16 cellular contexts compared by ENCODE assay signal in genomic region chr9:128903871-128904371, GRCh38. TPM values are rescaled to one million over a fixed set of nuclear protein-coding genes. Genes with fewer than 3 reads are reported as not detected.
A peak's percentile ranks its signal among the peaks of the same experiment; 100 is the strongest.
DNase-seq lines count a peak whose midpoint lies in the region; ATAC-seq, FAIRE-seq and TF ChIP-seq lines count a peak whose summit lies in the region.
"Had no signal": no experiment of that assay in that cellular context is flagged by ENCODE, and none has a peak within 500 bp of the region (broad histone marks: within the 10 kb centered on the region; RNA-seq: fewer than 3 reads in every experiment).

No MANE protein-coding gene starts in this region.

- peaks cover 21% of the 10 kb centered on the region for H3K4me1 Mint-ChIP-seq in activated T-helper 17 cell treated with anti-CD3 and anti-CD28 coated beads, Interleukin-2, amount 50 U/mL, for 72 hours

- 66% methylated on average over 7 of the region's 7 CpGs for WGBS in A549 (ENCODE audit: missing lambda C conversion rate)

- H3K9me3 Mint-ChIP-seq in activated T-helper 17 cell treated with anti-CD3 and anti-CD28 coated beads, Interleukin-2, amount 50 U/mL, for 72 hours: no peaks in the 10 kb centered on the region

- H3K4me1 ChIP-seq in A549: peaks cover 45% of the 10 kb centered on the region
- H3K4me1 ChIP-seq: Caco-2, pancreas had no signal

- H3K27ac Mint-ChIP-seq in activated T-helper 17 cell treated with anti-CD3 and anti-CD28 coated beads, Interleukin-2, amount 50 U/mL, for 72 hours: peak overlapping the region; percentile 63

- peaks cover 19% of the 10 kb centered on the region for H3K36me3 Mint-ChIP-seq in activated T-helper 17 cell treated with anti-CD3 and anti-CD28 coated beads, Interleukin-2, amount 50 U/mL, for 72 hours (ENCODE audit: low read depth)

- no peak for TF ChIP-seq CTCF in A549 (IDR thresholded peaks at IDR 0.05)

- ATAC-seq in A549: no peak
- ATAC-seq in activated T-helper 17 cell treated with anti-CD3 and anti-CD28 coated beads, Interleukin-2, amount 50 U/mL, for 72 hours (replicated peaks): no peak
- ATAC-seq in sciatic nerve: no peak
- ATAC-seq in GM18520 (IDR thresholded peaks at IDR 0.05; ENCODE audit: unreplicated experiment): no peak
- ATAC-seq in GM18498 (IDR thresholded peaks at IDR 0.05; ENCODE audit: unreplicated experiment): no peak
- ATAC-seq: K562; pancreas; stimulated activated naive CD8-positive, alpha-beta T cell treated with anti-CD3 and anti-CD28 coated beads, Interleukin-15, Interleukin-2, amounts not matched to agents 100 U/mL and 50 U/mL, for 24 hours had no signal

- intact Hi-C loops in sciatic nerve (cut with DNase I): no loop called here

- H3K4me3 ChIP-seq in A549: no peak overlapping the region
- H3K4me3 ChIP-seq: K562, pancreas had no signal

- H3K27me3 Mint-ChIP-seq in activated T-helper 17 cell treated with anti-CD3 and anti-CD28 coated beads, Interleukin-2, amount 50 U/mL, for 72 hours: no peaks in the 10 kb centered on the region

- CTCF ChIA-PET in A549 (lab: Yijun Ruan, JAX): interaction anchor here (3.6 kb wide), 1 partner anchor 24 kb away, joined by 24 read pairs; no protein-coding TSS in a partner anchor

- no peak for FAIRE-seq in A549 (lab: Jason Lieb, UNC)
- FAIRE-seq: K562, pancreas had no signal

- no peak for TF ChIP-seq EP300 in A549 (IDR thresholded peaks at IDR 0.05)

- H3K27ac ChIP-seq in A549: peak overlapping the region; percentile 17 to 28; a peak in 5 of 6 replicates
- H3K27ac ChIP-seq: pancreas had no signal

- no peak overlapping the region; the same call in 2 of the 3 replicates for H3K4me2 ChIP-seq in A549

- H3K4me3 Mint-ChIP-seq in activated T-helper 17 cell treated with anti-CD3 and anti-CD28 coated beads, Interleukin-2, amount 50 U/mL, for 72 hours: peak overlapping the region; percentile 10

- no peak for TF ChIP-seq RAD21 in A549 (conservative IDR thresholded peaks at IDR 0.05 in 1 of 2, IDR thresholded peaks at IDR 0.05 in 1 of 2)

- POLR2A ChIA-PET in A549 (lab: Yijun Ruan, JAX): no interaction called here

- DNase-seq in A549 (ENCODE audit: low read depth in 1 of 2, low spot score in 1 of 2) (no peak), Daoy (ENCODE audit: low read depth) (peak; percentile 68), iris pigment epithelial cell (ENCODE audit: low read depth) (peak; percentile 60), sciatic nerve (ENCODE audit: low spot score) (no peak), AG08396 (ENCODE audit: low spot score) (no peak)
- DNase-seq: activated CD8-positive, alpha-beta memory T cell treated with anti-CD3 and anti-CD28 coated beads, Interleukin-2, amount 50 U/mL, for 4 hours; Caco-2; kidney glomerular epithelial cell; NCI-H2029; pancreas; stimulated activated naive CD8-positive, alpha-beta T cell treated with anti-CD3 and anti-CD28 coated beads, Interleukin-15, Interleukin-2, amounts not matched to agents 100 U/mL and 50 U/mL, for 24 hours had no signal

- no peak for TF ChIP-seq POLR2A in A549 (IDR thresholded peaks at IDR 0.05; ENCODE audit: low read length)

- no peaks in the 10 kb centered on the region for H3K9me3 ChIP-seq in A549
- H3K9me3 ChIP-seq: Caco-2, pancreas had no signal

TF ChIP-seq in A549, 52 proteins besides CTCF, POLR2A, EP300 and RAD21:
- TF ChIP-seq TFCP2L1 (CRISPR knock-in tag; IDR thresholded peaks at IDR 0.05): no peak
- TF ChIP-seq RARB (CRISPR knock-in tag; IDR thresholded peaks at IDR 0.05): no peak
- TF ChIP-seq MAX (IDR thresholded peaks at IDR 0.05): no peak
- no peak for TF ChIP-seq KDM1A (IDR thresholded peaks at IDR 0.05; ENCODE audit: low read depth)
- TF ChIP-seq RFX5 (IDR thresholded peaks at IDR 0.05): no peak
- no peak for TF ChIP-seq EHMT2 (IDR thresholded peaks at IDR 0.05; ENCODE audit: low read depth)
- TF ChIP-seq PBX3 (IDR thresholded peaks at IDR 0.05): no peak
- no peak for TF ChIP-seq BHLHE40 (IDR thresholded peaks at IDR 0.05; ENCODE audit: low read depth, low read length)
- no peak for TF ChIP-seq HOXB13 (CRISPR knock-in tag; IDR thresholded peaks at IDR 0.05; ENCODE audit: low read depth)
- no peak for TF ChIP-seq SMC3 (IDR thresholded peaks at IDR 0.05)
- no peak for TF ChIP-seq SREBF2 (IDR thresholded peaks at IDR 0.05)
- TF ChIP-seq HEYL (CRISPR knock-in tag; IDR thresholded peaks at IDR 0.05): no peak
- TF ChIP-seq PHF8 (IDR thresholded peaks at IDR 0.05; ENCODE audit: borderline replicate concordance, low read depth): no peak
TF ChIP-seq in A549: peak in this region for 0.

RNA-seq across cellular contexts. Expression of gene PHYHD1, which starts 16.9 kb away (rescaled TPM):
- polyA plus RNA-seq in A549 (2011; rRNA removed) (0.12 TPM in 1 of 2 replicates, not detected in the other), A549 (2017; fragmentation: RNase III; extraction: RNeasy Plus Mini Kit Qiagen cat#74134 plus additional on column Dnase treatment) (0.12 TPM in 1 of 3 replicates, not detected in the others)
- 0.05 and 0.06 TPM in 2 replicates for polyA plus RNA-seq in A549 (2012; cell fraction: cytosol; rRNA removed)
- polyA plus RNA-seq in A549 (2012; cell fraction: nucleus; rRNA removed): 0.28 TPM in 1 of 2 replicates, not detected in the other
- not detected in 2 replicates for polyA minus RNA-seq in A549 (2011; rRNA and poly(A)+ RNA removed)
- not detected in 2 replicates for total RNA-seq in Daoy (2014; rRNA removed; shearing (Covaris generic))
- total RNA-seq in activated T-helper 17 cell treated with anti-CD3 and anti-CD28 coated beads, Interleukin-2, amount 50 U/mL, for 72 hours: under 1 TPM in 1 of 2 donors, not detected in 1; 0.77 TPM
- total RNA-seq in sciatic nerve: 38.7 TPM
- total RNA-seq: H4 had no signal

RNA-seq across cellular contexts. Expression of gene LRRC8A, which starts 22.0 kb away (rescaled TPM):
- 25.9 and 29.2 TPM in 2 replicates for polyA plus RNA-seq in A549 (2011; rRNA removed)
- 45.0 and 55.2 TPM in 2 replicates for polyA plus RNA-seq in A549 (2012; cell fraction: cytosol; rRNA removed)
- polyA plus RNA-seq in A549 (2012; cell fraction: nucleus; rRNA removed): 44.2 and 52.1 TPM in 2 replicates
- 22.6 to 23.1 TPM (median 22.9 TPM) in 3 replicates for polyA plus RNA-seq in A549 (2017; fragmentation: RNase III; extraction: RNeasy Plus Mini Kit Qiagen cat#74134 plus additional on column Dnase treatment)
- polyA minus RNA-seq in A549 (2011; rRNA and poly(A)+ RNA removed): 45.9 and 47.6 TPM in 2 replicates
- 35.5 and 36.7 TPM in 2 replicates for total RNA-seq in Daoy (2014; rRNA removed; shearing (Covaris generic))
- 10 to 100 TPM; 19.3 to 24.5 TPM for total RNA-seq in activated T-helper 17 cell treated with anti-CD3 and anti-CD28 coated beads, Interleukin-2, amount 50 U/mL, for 72 hours
- total RNA-seq in sciatic nerve: 67.2 TPM

RNA-seq across cellular contexts. Expression of gene KYAT1, which starts 22.2 kb away (rescaled TPM):
- polyA plus RNA-seq in A549 (2011; rRNA removed) (10.0 and 12.2 TPM in 2 replicates), A549 (2017; fragmentation: RNase III; extraction: RNeasy Plus Mini Kit Qiagen cat#74134 plus additional on column Dnase treatment) (8.1 to 9.6 TPM (median 8.4 TPM) in 3 replicates)
- 13.5 and 15.8 TPM in 2 replicates for polyA plus RNA-seq in A549 (2012; cell fraction: cytosol; rRNA removed)
- polyA plus RNA-seq in A549 (2012; cell fraction: nucleus; rRNA removed): 46.1 and 48.0 TPM in 2 replicates
- 10.8 and 12.8 TPM in 2 replicates for polyA minus RNA-seq in A549 (2011; rRNA and poly(A)+ RNA removed)
- 7.1 and 8.9 TPM in 2 replicates for total RNA-seq in Daoy (2014; rRNA removed; shearing (Covaris generic))
- 10 to 100 TPM; 20.1 to 29.6 TPM for total RNA-seq in activated T-helper 17 cell treated with anti-CD3 and anti-CD28 coated beads, Interleukin-2, amount 50 U/mL, for 72 hours
- 12.8 TPM for total RNA-seq in sciatic nerve

RNA-seq across cellular contexts. Expression of gene DOLK, which starts 43.5 kb away (rescaled TPM):
- polyA plus RNA-seq in A549 (2011; rRNA removed): 25.4 and 27.8 TPM in 2 replicates
- polyA plus RNA-seq in A549 (2012; cell fraction: cytosol; rRNA removed): 23.8 and 34.1 TPM in 2 replicates
- 37.4 and 40.1 TPM in 2 replicates for polyA plus RNA-seq in A549 (2012; cell fraction: nucleus; rRNA removed)
- polyA plus RNA-seq in A549 (2017; fragmentation: RNase III; extraction: RNeasy Plus Mini Kit Qiagen cat#74134 plus additional on column Dnase treatment): 19.9 to 22.8 TPM (median 22.2 TPM) in 3 replicates
- 36.7 and 51.3 TPM in 2 replicates for polyA minus RNA-seq in A549 (2011; rRNA and poly(A)+ RNA removed)
- 16.3 and 17.1 TPM in 2 replicates for total RNA-seq in Daoy (2014; rRNA removed; shearing (Covaris generic))
- total RNA-seq in activated T-helper 17 cell treated with anti-CD3 and anti-CD28 coated beads, Interleukin-2, amount 50 U/mL, for 72 hours: 1 to 10 TPM; 5.3 to 8.5 TPM
- total RNA-seq in sciatic nerve: 9.6 TPM

RNA-seq across cellular contexts. Expression of gene NUP188, which starts 43.6 kb away (rescaled TPM):
- polyA plus RNA-seq in A549 (2011; rRNA removed): 52.3 and 62.1 TPM in 2 replicates
- polyA plus RNA-seq in A549 (2012; cell fraction: cytosol; rRNA removed): 62.7 and 67.5 TPM in 2 replicates
- 107 and 133 TPM in 2 replicates for polyA plus RNA-seq in A549 (2012; cell fraction: nucleus; rRNA removed)
- polyA plus RNA-seq in A549 (2017; fragmentation: RNase III; extraction: RNeasy Plus Mini Kit Qiagen cat#74134 plus additional on column Dnase treatment): 29.2 to 37.9 TPM (median 33.2 TPM) in 3 replicates
- 176 and 187 TPM in 2 replicates for polyA minus RNA-seq in A549 (2011; rRNA and poly(A)+ RNA removed)
- 73.7 and 75.5 TPM in 2 replicates for total RNA-seq in Daoy (2014; rRNA removed; shearing (Covaris generic))
- 100 to 1,000 TPM; 110 to 115 TPM for total RNA-seq in activated T-helper 17 cell treated with anti-CD3 and anti-CD28 coated beads, Interleukin-2, amount 50 U/mL, for 72 hours
- 46.4 TPM for total RNA-seq in sciatic nerve

Comparison
In these comparisons a context has a peak if more than half of its experiments do, and no peak if none do; other contexts are left out.
1. DNase-seq: peak in Daoy (single experiment) and iris pigment epithelial cell (single experiment); none in A549 (0 of 2), sciatic nerve (single experiment) and AG08396 (single experiment).
2. RNA of gene PHYHD1, which starts 16.9 kb away (total RNA-seq): 38.7 TPM in sciatic nerve (single experiment); 0.77 TPM in activated T-helper 17 cell treated with anti-CD3 and anti-CD28 coated beads, Interleukin-2, amount 50 U/mL, for 72 hours and not detected in Daoy; every median in the first group is over 10 times any median in the second.